Comparison of ENCODE assay signal across 11 cellular contexts in genomic region chr20:64223526-64224067, GRCh38. TPM values are rescaled to one million over a fixed set of nuclear protein-coding genes. Genes with fewer than 3 reads are reported as not detected.
A peak's percentile ranks its signal among the peaks of the same experiment; 100 is the strongest.
DNase-seq lines count a peak whose midpoint lies in the region; ATAC-seq and TF ChIP-seq lines count a peak whose summit lies in the region.
"Had no signal": no experiment of that assay in that cellular context is flagged by ENCODE, and none has a peak within 500 bp of the region (broad histone marks: within the 10 kb centered on the region; RNA-seq: fewer than 3 reads in every experiment).

No MANE protein-coding gene starts in this region.

- no peaks in the 10 kb centered on the region for H3K9me2 ChIP-seq in Loucy (replicated peaks; ENCODE audit: low read depth, low read length)

- peaks cover 9% of the 10 kb centered on the region for H3K27me3 Mint-ChIP-seq in chondrocyte (ENCODE audit: low read depth)
- H3K27me3 Mint-ChIP-seq: activated T-helper 17 cell treated with anti-CD3 and anti-CD28 coated beads, Interleukin-2, amount 50 U/mL, for 72 hours had no signal

- no peak for TF ChIP-seq POLR2A in GM18505 (IDR thresholded peaks at IDR 0.05; ENCODE audit: borderline replicate concordance, extremely low read depth, insufficient read depth, insufficient read length)

- intact Hi-C loops in left lung (cut with DNase I) = no loop called here

- H3K9me3 ChIP-seq in BE2C (no peaks in the 10 kb centered on the region), Loucy (ENCODE audit: insufficient read depth, low read depth, low read length) (no peaks in the 10 kb centered on the region), left lung (no peaks in the 10 kb centered on the region)

- H3K36me3 Mint-ChIP-seq in chondrocyte (ENCODE audit: low read depth) = no peaks in the 10 kb centered on the region

- peak overlapping the region; percentile 2 for H3K9ac ChIP-seq in Loucy (ENCODE audit: low read depth, low read length, poor library complexity, severe bottlenecking)

- H3K4me2 ChIP-seq in Loucy (ENCODE audit: low read depth, low read length, poor library complexity, severe bottlenecking) = peak overlapping the region; percentile 4

- H2AFZ ChIP-seq in Loucy (ENCODE audit: low read length) = no peak overlapping the region

- peaks cover 8% of the 10 kb centered on the region for H3K4me1 ChIP-seq in BE2C
- peaks cover 22% of the 10 kb centered on the region for H3K4me1 ChIP-seq in Loucy (ENCODE audit: insufficient read depth, low read length, poor library complexity, severe bottlenecking)
- H3K4me1 ChIP-seq in left lung = peaks cover 0 to 17% of the 10 kb centered on the region in 2 donors

- H3K4me3 ChIP-seq in BE2C (ENCODE audit: low read depth, low read length) = no peak overlapping the region
- no peak overlapping the region for H3K4me3 ChIP-seq in Loucy (ENCODE audit: low read length, poor library complexity, severe bottlenecking)
- no peak overlapping the region for H3K4me3 ChIP-seq in left lung

- H3K4me3 Mint-ChIP-seq in chondrocyte (ENCODE audit: unreplicated experiment) = no peak overlapping the region
- H3K4me3 Mint-ChIP-seq: activated T-helper 17 cell treated with anti-CD3 and anti-CD28 coated beads, Interleukin-2, amount 50 U/mL, for 72 hours had no signal

- H3K36me3 ChIP-seq in BE2C (peaks cover 61% of the 10 kb centered on the region), Loucy (ENCODE audit: insufficient read depth, low read length) (no peaks in the 10 kb centered on the region), left lung (no peaks in the 10 kb centered on the region)

- H4K20me1 ChIP-seq in Loucy (ENCODE audit: insufficient read depth, low read length, poor library complexity, severe bottlenecking) = no peaks in the 10 kb centered on the region

- H3K79me2 ChIP-seq in Loucy (ENCODE audit: insufficient read depth, low read length) = no peaks in the 10 kb centered on the region

- ATAC-seq in left lung (peak; percentile 73), HG03571 (IDR thresholded peaks at IDR 0.05; ENCODE audit: unreplicated experiment) (no peak), GM18505 (IDR thresholded peaks at IDR 0.05; ENCODE audit: unreplicated experiment) (no peak), HG03159 (IDR thresholded peaks at IDR 0.05; ENCODE audit: unreplicated experiment) (no peak)
- ATAC-seq: left colon had no signal

- no peaks in the 10 kb centered on the region for H3F3A ChIP-seq in Loucy (ENCODE audit: low read depth)

- H3K4me1 Mint-ChIP-seq in chondrocyte (ENCODE audit: low read depth) = peaks cover 38% of the 10 kb centered on the region

- TF ChIP-seq CTCF in BE2C (IDR thresholded peaks at IDR 0.05; ENCODE audit: low read depth, low read length) (peak; percentile 71), Loucy (conservative IDR thresholded peaks at IDR 0.05; ENCODE audit: low read length) (no peak; the same call in 1 of the 2 replicates), chondrocyte (IDR thresholded peaks at IDR 0.05) (peak; percentile 51), left lung (IDR thresholded peaks at IDR 0.05) (no peak)

- no peaks in the 10 kb centered on the region for H3K27me3 ChIP-seq in BE2C
- no peaks in the 10 kb centered on the region for H3K27me3 ChIP-seq in Loucy (ENCODE audit: insufficient read depth, low read length, poor library complexity, severe bottlenecking)
- peaks cover 0 to 9% of the 10 kb centered on the region in 2 donors for H3K27me3 ChIP-seq in left lung

- peak overlapping the region; percentile 89 for H3K27ac Mint-ChIP-seq in chondrocyte (ENCODE audit: unreplicated experiment)

- H3K27ac ChIP-seq in left lung = no peak overlapping the region

- H3K9me3 Mint-ChIP-seq in chondrocyte (ENCODE audit: low read depth) = no peaks in the 10 kb centered on the region
- H3K9me3 Mint-ChIP-seq: activated T-helper 17 cell treated with anti-CD3 and anti-CD28 coated beads, Interleukin-2, amount 50 U/mL, for 72 hours had no signal

- peak; percentile 78 for DNase-seq in BE2C
- DNase-seq in chondrocyte (ENCODE audit: low spot score) = no peak
- no peak for DNase-seq in left lung
- no peak for DNase-seq in Kasumi-1 (lab: John Stamatoyannopoulos, UW)
- DNase-seq: left colon; NK-92 treated with Interleukin-12 subunit alpha and Interleukin-12 subunit beta, amount 100 ng/mL, for 24 hours had no signal

RNA-seq across cellular contexts. Expression of gene PCMTD2, which starts 32.0 kb away (rescaled TPM):
- polyA plus RNA-seq in BE2C (2012; ENCODE audit: insufficient read depth, insufficient read length, low read depth) = 55.3 TPM
- total RNA-seq in chondrocyte = 31.5 to 48.2 TPM (median 38.1 TPM) in 3 replicates
- 10 to 100 TPM; 31.6 to 32.6 TPM for total RNA-seq in left lung

RNA-seq across cellular contexts. Expression of gene MYT1, which starts 59.3 kb away (rescaled TPM):
- 35.0 TPM for polyA plus RNA-seq in BE2C (2012; ENCODE audit: insufficient read depth, insufficient read length, low read depth)
- total RNA-seq in chondrocyte (not detected in 3 replicates), left lung (not detected)

Comparison
In these comparisons a context has a peak if more than half of its experiments do, and no peak if none do; other contexts are left out.
1. CTCF ChIP-seq: peak in BE2C (single experiment) and chondrocyte (single experiment); none in Loucy (single experiment) and left lung (0 of 2).